In genomic region chr6:44074383-44075136, GRCh38 we compare ENCODE assay signal across 8 cellular contexts. TPM values are rescaled to one million over a fixed set of nuclear protein-coding genes. Genes with fewer than 3 reads are reported as not detected.
DNase-seq lines count a peak whose midpoint lies in the region; ATAC-seq and TF ChIP-seq lines count a peak whose summit lies in the region.

No MANE protein-coding gene starts in this region.

- peak; percentile 85 for TF ChIP-seq CTCF in GM12875 (IDR thresholded peaks at IDR 0.05; ENCODE audit: borderline replicate concordance, insufficient read depth, low read depth, low read length)

- peaks cover 19 to 34% of the 10 kb centered on the region in 2 donors for H3K4me1 ChIP-seq in duodenal mucosa (ENCODE audit: control insufficient read depth in 1 of 2, insufficient read depth in 2 of 2, low read length in 2 of 2)

- no peaks in the 10 kb centered on the region for H3K27me3 ChIP-seq in duodenal mucosa (ENCODE audit: control insufficient read depth in 1 of 2, insufficient read depth in 2 of 2, low read length in 2 of 2)

- H3K9ac ChIP-seq in duodenal mucosa (ENCODE audit: low read depth in 1 of 2, low read length in 2 of 2): peak overlapping the region in 1 of 2 donors; percentile 36

- H3K4me3 ChIP-seq in GM12875 (ENCODE audit: low read depth, low read length) (peak overlapping the region; percentile 49), duodenal mucosa (ENCODE audit: low read depth in 1 of 2, low read length in 2 of 2) (peak overlapping the region; percentile 16 to 50)

- H3K36me3 ChIP-seq in duodenal mucosa (ENCODE audit: control insufficient read depth in 1 of 2, insufficient read depth in 2 of 2, low read length in 2 of 2): no peaks in the 10 kb centered on the region

- peak; percentile 83 for DNase-seq in activated CD4-positive, alpha-beta T cell treated with anti-CD3 and anti-CD28 coated beads for 48 hours
- peak; percentile 79 for DNase-seq in mucosa of gallbladder (ENCODE audit: low spot score)
- peak; percentile 48 to 54 for DNase-seq in stimulated activated CD8-positive, alpha-beta memory T cell treated with anti-CD3 and anti-CD28 coated beads, Interleukin-7, amount 100 ng/mL, for 4 hours (ENCODE audit: low read depth in 2 of 2)

- ATAC-seq in HG03432 (IDR thresholded peaks at IDR 0.05; ENCODE audit: unreplicated experiment) (peak; percentile 34), HG03521 (IDR thresholded peaks at IDR 0.05; ENCODE audit: unreplicated experiment) (no peak), GM18520 (IDR thresholded peaks at IDR 0.05; ENCODE audit: unreplicated experiment) (no peak)

- no peak overlapping the region for H3K27ac ChIP-seq in duodenal mucosa (ENCODE audit: low read depth, low read length)

- H3K9me3 ChIP-seq in duodenal mucosa (ENCODE audit: control insufficient read depth in 1 of 2, low read length in 2 of 2): no peaks in the 10 kb centered on the region

RNA-seq across cellular contexts. Expression of gene MRPL14, which starts 52.7 kb away (rescaled TPM):
- total RNA-seq in mucosa of gallbladder: 30.7 TPM

RNA-seq across cellular contexts. Expression of gene TMEM63B, which starts 52.8 kb away (rescaled TPM):
- 71.8 TPM for total RNA-seq in mucosa of gallbladder
